Comparison of ENCODE assay signal across 19 cellular contexts in the genomic region with DNA sequence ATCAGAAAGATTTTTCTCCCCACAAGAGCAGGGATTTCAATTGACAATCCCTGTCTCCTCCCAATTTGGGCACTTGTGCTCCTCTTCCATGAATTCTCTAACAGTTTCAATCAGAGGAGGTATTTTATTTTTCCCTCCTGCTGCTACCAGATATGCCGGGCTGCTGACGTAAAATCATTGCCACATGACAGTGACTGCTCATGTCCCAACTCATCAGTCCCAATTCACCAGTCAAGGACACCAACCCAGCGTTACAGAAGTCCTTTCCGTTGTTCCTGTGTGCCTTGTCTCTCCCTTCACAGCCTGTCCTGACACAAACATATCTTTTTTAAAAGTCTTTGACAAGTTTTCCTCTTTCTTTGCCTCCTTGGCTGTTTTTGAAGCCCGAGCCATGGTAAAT.
DNase-seq lines count a peak whose midpoint lies in the region; ATAC-seq, FAIRE-seq and TF ChIP-seq lines count a peak whose summit lies in the region.
"Had no signal": no experiment of that assay in that cellular context is flagged by ENCODE, and none has a peak within 500 bp of the region (broad histone marks: within the 10 kb centered on the region; RNA-seq: fewer than 3 reads in every experiment).

No MANE protein-coding gene starts in this region.

- CTCF ChIA-PET in H1 (lab: Charles Lee; ENCODE audit: partially characterized antibody): interaction anchor here (0.6 kb wide), 1 partner anchor 343 kb away, joined by 3 read pairs; no protein-coding TSS in a partner anchor

- H2BK120ac ChIP-seq in H9 (ENCODE audit: low read depth, low read length, poor library complexity, severe bottlenecking) (no peak overlapping the region), H1 (replicated peaks; ENCODE audit: low read depth, low read length) (no peak overlapping the region)

- peaks cover 0 to 6% of the 10 kb centered on the region in 2 experiments; a peak in 2 of 4 replicates for H3K4me1 Mint-ChIP-seq in H9

- POLR2A ChIA-PET in H1 (lab: Charles Lee; ENCODE audit: partially characterized antibody): no interaction called here

- H3K27me3 ChIP-seq in H9 (ENCODE audit: insufficient read depth, low read length) (no peaks in the 10 kb centered on the region), H1 (replicated peaks in 1 of 4; ENCODE audit: control insufficient read depth in 3 of 4, extremely low read depth in 1 of 4, insufficient read depth in 3 of 4, low read length in 3 of 4) (no peaks in the 10 kb centered on the region)

- no peak for ATAC-seq in GM19455 (IDR thresholded peaks at IDR 0.05; ENCODE audit: unreplicated experiment)
- no peak for ATAC-seq in GM18870 (IDR thresholded peaks at IDR 0.05; ENCODE audit: unreplicated experiment)
- ATAC-seq: HCT116 had no signal

- H3K79me2 ChIP-seq in H9 (ENCODE audit: insufficient read depth, low read length): no peaks in the 10 kb centered on the region
- H3K79me2 ChIP-seq in H1 (ENCODE audit: control insufficient read depth in 1 of 2, insufficient read depth in 2 of 2, low read length in 2 of 2): no peaks in the 10 kb centered on the region

- H3K23ac ChIP-seq in H9 (ENCODE audit: insufficient read length, low read depth, low read length) (no peak overlapping the region), H1 (ENCODE audit: insufficient read length) (no peak overlapping the region)

- H3K56ac ChIP-seq in H9 (ENCODE audit: insufficient read length, low read depth, low read length): no peak overlapping the region
- no peak overlapping the region for H3K56ac ChIP-seq in H1 (replicated peaks; ENCODE audit: insufficient read length, low read depth, low read length)

- no peaks in the 10 kb centered on the region for H4K20me1 ChIP-seq in H9 (ENCODE audit: control insufficient read depth, insufficient read depth, insufficient read length)
- no peaks in the 10 kb centered on the region for H4K20me1 ChIP-seq in H1 (replicated peaks in 1 of 2; ENCODE audit: control insufficient read depth in 1 of 2, insufficient read depth in 2 of 2, low read length in 2 of 2)

- H3K27ac Mint-ChIP-seq in H9: peak overlapping the region in 2 of 3 experiments; percentile 3 to 26; a peak in 2 of 7 replicates
- H3K27ac Mint-ChIP-seq: CD4-positive, alpha-beta T cell; HFFc6 had no signal

- no peak overlapping the region for H3T11ph ChIP-seq in H9 (ENCODE audit: low read length)

- H4K5ac ChIP-seq in H9 (ENCODE audit: insufficient read length, low read depth, low read length) (no peak overlapping the region), H1 (ENCODE audit: insufficient read length, low read depth, low read length) (no peak overlapping the region)

- H2AK5ac ChIP-seq in H9 (ENCODE audit: insufficient read length, low read length) (no peak overlapping the region), H1 (ENCODE audit: low read depth, low read length) (no peak overlapping the region)

- TF ChIP-seq POLR2A in H1 (IDR thresholded peaks at IDR 0.05; ENCODE audit: control extremely low read depth in 1 of 2, low read depth in 2 of 2, low read length in 2 of 2): no peak

- H3K9ac ChIP-seq in H9 (ENCODE audit: extremely low read depth, insufficient read length, low read length): no peak overlapping the region
- no peak overlapping the region for H3K9ac ChIP-seq in H1 (replicated peaks in 1 of 4; ENCODE audit: extremely low read depth in 1 of 4, low read depth in 3 of 4, low read length in 3 of 4)

- no peak overlapping the region for H3K4me3 ChIP-seq in H1 (ENCODE audit: extremely low read depth in 1 of 4, insufficient read depth in 2 of 4, low read depth in 3 of 4, low read length in 4 of 4)

- H2BK12ac ChIP-seq in H9 (ENCODE audit: insufficient read length, low read depth, low read length) (no peak overlapping the region), H1 (ENCODE audit: low read depth, low read length) (no peak overlapping the region)

- H2BK20ac ChIP-seq in H9 (ENCODE audit: low read depth, low read length, poor library complexity, severe bottlenecking): no peak overlapping the region
- H2BK20ac ChIP-seq in H1 (ENCODE audit: low read length): peak overlapping the region; percentile 23; the same call in 1 of the 2 replicates

- H2AFZ ChIP-seq in H9 (ENCODE audit: low read length): no peak overlapping the region
- peak overlapping the region; percentile 25 for H2AFZ ChIP-seq in H1 (ENCODE audit: low read length)

- no peaks in the 10 kb centered on the region for H3K27me3 Mint-ChIP-seq in H9 (ENCODE audit: low read depth)
- H3K27me3 Mint-ChIP-seq: CD4-positive, alpha-beta T cell had no signal

- no peak for TF ChIP-seq EP300 in H1 (IDR thresholded peaks at IDR 0.05; ENCODE audit: borderline replicate concordance in 1 of 2, low read depth in 2 of 2, low read length in 2 of 2)

- no peak for FAIRE-seq in H1 (lab: Jason Lieb, UNC)
- FAIRE-seq: A204.1, H54 had no signal

- DNase-seq in H9 (no peak), SK-MEL-5 (ENCODE audit: low read depth, low spot score) (peak; percentile 53), H1 (ENCODE audit: low read depth in 1 of 2, low spot score in 2 of 2) (no peak), retina (peak; percentile 50), MV-4-11 (lab: John Stamatoyannopoulos, UW) (no peak)
- DNase-seq: ACHN; Caco-2; CD4-positive, alpha-beta T cell; DMS153; DMS79 treated with DMSO at 0.1 percent for 48 hours; GF-D8; HFFc6; KG1 had no signal

- no peak for TF ChIP-seq RAD21 in H1 (IDR thresholded peaks at IDR 0.05 in 1 of 2, conservative IDR thresholded peaks at IDR 0.05 in 1 of 2; ENCODE audit: low read depth in 2 of 2, low read length in 2 of 2)

- TF ChIP-seq CTCF in H9 (conservative IDR thresholded peaks at IDR 0.05) (no peak), H1 (IDR thresholded peaks at IDR 0.05; ENCODE audit: control extremely low read depth in 1 of 3, insufficient read depth in 1 of 3, low read depth in 1 of 3, low read length in 3 of 3) (no peak)

- H2BK15ac ChIP-seq in H9 (ENCODE audit: low read depth, low read length) (no peak overlapping the region), H1 (ENCODE audit: low read length) (no peak overlapping the region)

- no peak overlapping the region for H3K27ac ChIP-seq in H9 (ENCODE audit: insufficient read length, low read depth, low read length)
- H3K27ac ChIP-seq in H1 (ENCODE audit: low read depth, low read length): no peak overlapping the region
- H3K27ac ChIP-seq: C4-2B had no signal

- no peak overlapping the region for H3K4me3 Mint-ChIP-seq in H9
- H3K4me3 Mint-ChIP-seq: CD4-positive, alpha-beta T cell; HFFc6 had no signal

- no peaks in the 10 kb centered on the region for H3K36me3 ChIP-seq in H1 (ENCODE audit: control insufficient read depth in 2 of 4, insufficient read depth in 4 of 4, low read length in 3 of 4)

- H3K4me2 ChIP-seq in H9 (ENCODE audit: insufficient read depth, insufficient read length, low read length) (no peak overlapping the region), H1 (ENCODE audit: insufficient read depth in 1 of 2, low read depth in 2 of 2, low read length in 2 of 2) (no peak overlapping the region)

- H3K9me3 ChIP-seq in H9 (ENCODE audit: control insufficient read depth, low read depth, low read length) (peaks cover 6% of the 10 kb centered on the region), H1 (ENCODE audit: insufficient read depth in 2 of 2, low read depth in 1 of 2, low read length in 1 of 2) (no peaks in the 10 kb centered on the region)
- H3K9me3 ChIP-seq: Caco-2 had no signal

- H3K23me2 ChIP-seq in H9 (ENCODE audit: insufficient read length, low read depth, low read length, poor library complexity, severe bottlenecking): no peaks in the 10 kb centered on the region
- H3K23me2 ChIP-seq in H1 (ENCODE audit: low read depth, low read length): no peaks in the 10 kb centered on the region

- H3K4ac ChIP-seq in H9 (ENCODE audit: low read depth, low read length) (no peak overlapping the region), H1 (replicated peaks; ENCODE audit: insufficient read length, low read depth, low read length) (no peak overlapping the region)

- no peaks in the 10 kb centered on the region for H3K79me1 ChIP-seq in H9 (ENCODE audit: insufficient read depth, low read depth, low read length, poor library complexity, severe bottlenecking)
- no peaks in the 10 kb centered on the region for H3K79me1 ChIP-seq in H1 (ENCODE audit: low read depth, low read length)

- WGBS in H9 (ENCODE audit: extremely low coverage, insufficient read length, low lambda C conversion rate): no CpG with 5 or more reads among the region's 5 CpGs
- WGBS in H1 (ENCODE audit: extremely low coverage in 1 of 2, insufficient coverage in 1 of 2, insufficient read length in 1 of 2, insufficient replicate concordance in 2 of 2, low coverage in 1 of 2, low lambda C conversion rate in 2 of 2, missing lambda C conversion rate in 1 of 2), 2 experiments: 88% methylated on average over 5 of the region's 5 CpGs; no CpG with 5 or more reads in 1 of the 2 experiments

- peaks cover 3 to 21% (median 9%) of the 10 kb centered on the region in 3 experiments; a peak in 5 of 7 replicates for H3K36me3 Mint-ChIP-seq in H9 (ENCODE audit: insufficient read depth in 1 of 3, low read depth in 3 of 3)

- H3K14ac ChIP-seq in H9 (ENCODE audit: insufficient read depth, low read length): no peak overlapping the region
- H3K14ac ChIP-seq in H1 (ENCODE audit: insufficient read length): no peak overlapping the region

- H3K18ac ChIP-seq in H9 (ENCODE audit: insufficient read length, low read depth, low read length) (no peak overlapping the region), H1 (ENCODE audit: extremely low read depth, low read length) (no peak overlapping the region)

- in situ Hi-C loops in SK-MEL-5 (cut with HindIII; ENCODE audit: low pct_unique_long_range_greater_than_20kb, low sequenced_read_pairs): no loop called here

- H4K8ac ChIP-seq in H9 (replicated peaks; ENCODE audit: insufficient read length, low read depth, low read length): no peak overlapping the region
- H4K8ac ChIP-seq in H1 (ENCODE audit: extremely low read depth, insufficient read depth, low read length): no peak overlapping the region

- H2BK5ac ChIP-seq in H9 (ENCODE audit: insufficient read length, low read length) (no peak overlapping the region), H1 (ENCODE audit: low read depth, low read length) (no peak overlapping the region)

- H3K9me3 Mint-ChIP-seq in H9: peaks cover 10 to 11% of the 10 kb centered on the region in 2 experiments; a peak in 4 of 5 replicates

- H4K91ac ChIP-seq in H9 (ENCODE audit: insufficient read length, low read depth, low read length) (no peak overlapping the region), H1 (replicated peaks; ENCODE audit: insufficient read length, low read length) (no peak overlapping the region)

- H3K4me1 ChIP-seq in H9 (ENCODE audit: insufficient read depth, low read length): no peaks in the 10 kb centered on the region
- no peaks in the 10 kb centered on the region for H3K4me1 ChIP-seq in H1 (replicated peaks in 1 of 4; ENCODE audit: control insufficient read depth in 3 of 4, insufficient read depth in 4 of 4, low read length in 3 of 4)
- H3K4me1 ChIP-seq: Caco-2 had no signal

TF ChIP-seq in H1, 55 proteins besides CTCF, POLR2A, EP300 and RAD21 (continues in another document):
- TF ChIP-seq TEAD4 (IDR thresholded peaks at IDR 0.05; ENCODE audit: low read depth, low read length): no peak
- no peak for TF ChIP-seq RBBP5 (IDR thresholded peaks at IDR 0.05; ENCODE audit: borderline replicate concordance, low read depth, low read length)
- no peak for TF ChIP-seq BACH1 (IDR thresholded peaks at IDR 0.05; ENCODE audit: low read length)
- TF ChIP-seq BCL11A (IDR thresholded peaks at IDR 0.05; ENCODE audit: low read depth in 2 of 2, low read length in 2 of 2): no peak
- no peak for TF ChIP-seq TBP (IDR thresholded peaks at IDR 0.05; ENCODE audit: low read depth, low read length)

Comparison
In these comparisons a context has a peak if more than half of its experiments do, and no peak if none do; other contexts are left out.
1. DNase-seq: peak in SK-MEL-5 (single experiment) and retina (single experiment); none in H9 (single experiment), H1 (0 of 2) and MV-4-11 (single experiment).